9 cellular contexts compared by ENCODE assay signal in the genomic region with DNA sequence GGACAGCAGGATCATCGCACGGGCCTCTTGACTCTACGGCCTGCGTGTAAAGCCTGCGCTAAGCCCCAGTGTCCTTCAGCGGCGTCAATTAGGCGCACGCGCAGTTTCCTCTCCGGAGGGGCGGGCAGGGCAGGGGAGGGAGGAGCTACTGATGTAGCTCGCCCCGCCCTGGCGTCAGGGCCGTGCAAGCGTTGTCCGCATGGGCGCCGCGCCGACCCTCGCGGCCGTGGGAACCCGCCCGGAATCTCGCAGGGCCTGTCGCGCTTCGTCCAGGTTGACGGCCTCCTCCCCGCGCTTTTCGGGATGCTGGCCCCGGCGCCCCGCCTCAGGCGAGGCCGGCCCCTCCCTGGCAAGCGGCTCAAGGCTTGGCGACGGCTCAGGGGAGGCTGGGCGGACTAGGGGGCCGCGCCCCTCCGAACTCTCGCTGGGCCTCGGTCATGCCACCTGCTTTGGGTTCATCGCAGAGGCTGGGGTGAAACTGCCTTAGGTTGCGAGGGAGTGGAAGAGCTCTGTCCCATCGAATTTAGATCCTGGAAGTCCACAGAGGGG.
DNase-seq lines count a peak whose midpoint lies in the region; ATAC-seq, FAIRE-seq and TF ChIP-seq lines count a peak whose summit lies in the region.
"Had no signal": no experiment of that assay in that cellular context is flagged by ENCODE, and none has a peak within 500 bp of the region (broad histone marks: within the 10 kb centered on the region; RNA-seq: fewer than 3 reads in every experiment).

No MANE protein-coding gene starts in this region.

- ATAC-seq in GM19395 (IDR thresholded peaks at IDR 0.05; ENCODE audit: unreplicated experiment) (peak; percentile 83), HG03558 (IDR thresholded peaks at IDR 0.05; ENCODE audit: extremely low read depth, unreplicated experiment) (peak; percentile 60)

- no peaks in the 10 kb centered on the region for H3K27me3 ChIP-seq in bronchial epithelial cell (ENCODE audit: control insufficient read depth, insufficient read depth, low read length)

- H3K36me3 ChIP-seq in bronchial epithelial cell (ENCODE audit: control insufficient read depth, insufficient read depth, low read length) = no peaks in the 10 kb centered on the region

- peak overlapping the region; percentile 47 for H3K4me3 ChIP-seq in bronchial epithelial cell (ENCODE audit: low read depth, low read length)

- no peak for TF ChIP-seq CTCF in AG09319 (IDR thresholded peaks at IDR 0.05; ENCODE audit: low read depth, low read length)
- no peak for TF ChIP-seq CTCF in bronchial epithelial cell (IDR thresholded peaks at IDR 0.05; ENCODE audit: insufficient read depth, low read length, severe bottlenecking)

- peak; percentile 52 for DNase-seq in AG09319 (ENCODE audit: extremely low read depth, low read depth)
- DNase-seq in activated CD4-positive, CD25-positive, alpha-beta regulatory T cell treated with anti-CD3 and anti-CD28 coated beads, Interleukin-2, amount 50 U/mL, for 16 hours (ENCODE audit: low read depth, low spot score) = peak; percentile 26
- DNase-seq in bronchial epithelial cell (ENCODE audit: low read depth) = peak; percentile 63
- peak; percentile 84 for DNase-seq in inferior parietal cortex (ENCODE audit: extremely low spot score)
- peak; percentile 41 for DNase-seq in smooth muscle cell of the brain vasculature (ENCODE audit: low read depth, low spot score)
- DNase-seq in HuH-7.5 (ENCODE audit: low spot score) = no peak

- FAIRE-seq in bronchial epithelial cell (lab: Jason Lieb, UNC) = no peak
- FAIRE-seq: G401.6 had no signal
